ENCODE assay signal across 8 cellular contexts in genomic region chr19:2578911-2579677, GRCh38.
A peak's percentile ranks its signal among the peaks of the same experiment; 100 is the strongest.
DNase-seq lines count a peak whose midpoint lies in the region; ATAC-seq, FAIRE-seq and TF ChIP-seq lines count a peak whose summit lies in the region.

No MANE protein-coding gene starts in this region.

- no peaks in the 10 kb centered on the region for H3K36me3 Mint-ChIP-seq in activated T-helper 2 cell treated with anti-CD3 and anti-CD28 coated beads, Interferon-gamma antibody, Interleukin-2, Interleukin-4, amounts not matched to agents 10 μg/mL and 5 μg/mL and 100 μg/mL, durations not matched to agents 14 hours and 24 hours and 36 hours (ENCODE audit: low read depth)

- H3K9me3 ChIP-seq in HEK293 (ENCODE audit: control insufficient read depth, insufficient read depth, low read depth, low read length) (no peaks in the 10 kb centered on the region), muscle layer of duodenum (ENCODE audit: control insufficient read depth in 1 of 2, low read length in 2 of 2) (peaks cover 0 to 3% of the 10 kb centered on the region in 2 donors)

- TF ChIP-seq CTCF in AG09319 (IDR thresholded peaks at IDR 0.05; ENCODE audit: low read depth, low read length) (peak; percentile 99), HEK293 (tag by site-specific recombination; IDR thresholded peaks at IDR 0.05) (peak; percentile 96)

- peaks cover 3% of the 10 kb centered on the region for H3K4me1 Mint-ChIP-seq in activated T-helper 2 cell treated with anti-CD3 and anti-CD28 coated beads, Interferon-gamma antibody, Interleukin-2, Interleukin-4, amounts not matched to agents 10 μg/mL and 5 μg/mL and 100 μg/mL, durations not matched to agents 14 hours and 24 hours and 36 hours (ENCODE audit: low read depth)

- H3K4me3 ChIP-seq in HEK293 (ENCODE audit: low read depth, low read length) (peak overlapping the region; percentile 51), muscle layer of duodenum (ENCODE audit: low read depth in 1 of 2, low read length in 2 of 2) (peak overlapping the region; percentile 34 to 63)

- H3K4me1 ChIP-seq in HEK293 (ENCODE audit: control insufficient read depth, insufficient read depth, low read length) (no peaks in the 10 kb centered on the region), muscle layer of duodenum (ENCODE audit: control insufficient read depth in 1 of 2, insufficient read depth in 2 of 2, low read length in 2 of 2) (peaks cover 0 to 19% of the 10 kb centered on the region in 2 donors)

- H3K9me3 Mint-ChIP-seq in activated T-helper 2 cell treated with anti-CD3 and anti-CD28 coated beads, Interferon-gamma antibody, Interleukin-2, Interleukin-4, amounts not matched to agents 10 μg/mL and 5 μg/mL and 100 μg/mL, durations not matched to agents 14 hours and 24 hours and 36 hours, result peaks cover 9% of the 10 kb centered on the region

- intact Hi-C loops in activated T-helper 2 cell treated with anti-CD3 and anti-CD28 coated beads, Interferon-gamma antibody, Interleukin-2, Interleukin-4, amounts not matched to agents 10 μg/mL and 5 μg/mL and 100 μg/mL, durations not matched to agents 14 hours and 24 hours and 36 hours (cut with micrococcal nuclease), result loop anchor here (1.0 kb wide), 1 partner anchor 105 kb away; no protein-coding TSS in a partner anchor

- peak overlapping the region; percentile 21 for H3K4me3 Mint-ChIP-seq in activated T-helper 2 cell treated with anti-CD3 and anti-CD28 coated beads, Interferon-gamma antibody, Interleukin-2, Interleukin-4, amounts not matched to agents 10 μg/mL and 5 μg/mL and 100 μg/mL, durations not matched to agents 14 hours and 24 hours and 36 hours (ENCODE audit: low read depth)

- peak overlapping the region; percentile 44; the same call in 1 of the 2 replicates for H3K27ac ChIP-seq in HEK293 (ENCODE audit: extremely low read depth, low read depth, low read length)
- peak overlapping the region; percentile 56 for H3K27ac ChIP-seq in muscle layer of duodenum (ENCODE audit: low read length)

- POLR2A ChIA-PET in HEK293 (lab: Yijun Ruan, JAX), result interaction anchor here (0.6 to 7.1 kb wide), 23 partner anchors 20 to 847 kb away, joined by 3 to 308 read pairs (median 4); partner anchors contain the start of genes GADD45B and LMNB2

- H3K27ac Mint-ChIP-seq in activated T-helper 2 cell treated with anti-CD3 and anti-CD28 coated beads, Interferon-gamma antibody, Interleukin-2, Interleukin-4, amounts not matched to agents 10 μg/mL and 5 μg/mL and 100 μg/mL, durations not matched to agents 14 hours and 24 hours and 36 hours, result no peak overlapping the region

- DNase-seq in AG09319 (ENCODE audit: extremely low read depth, low read depth) (peak; percentile 81), RCC 7860 (ENCODE audit: low spot score) (peak; percentile 89), fibroblast of gingiva (ENCODE audit: low read depth) (peak; percentile 91)
- peak; percentile 51 for DNase-seq in activated T-helper 2 cell treated with anti-CD3 and anti-CD28 coated beads, Interferon-gamma antibody, Interleukin-2, Interleukin-4, amounts not matched to agents 10 μg/mL and 5 μg/mL and 100 μg/mL, durations not matched to agents 14 hours and 24 hours and 36 hours (ENCODE audit: low spot score)
- peak; percentile 39 to 51 for DNase-seq in stimulated activated CD8-positive, alpha-beta memory T cell treated with anti-CD3 and anti-CD28 coated beads, Interleukin-7, amount 100 ng/mL, for 4 hours (ENCODE audit: low read depth in 2 of 2)

- no peak for ATAC-seq in HG03342 (IDR thresholded peaks at IDR 0.05; ENCODE audit: unreplicated experiment)

- peaks cover 14% of the 10 kb centered on the region for H3K27me3 Mint-ChIP-seq in activated T-helper 2 cell treated with anti-CD3 and anti-CD28 coated beads, Interferon-gamma antibody, Interleukin-2, Interleukin-4, amounts not matched to agents 10 μg/mL and 5 μg/mL and 100 μg/mL, durations not matched to agents 14 hours and 24 hours and 36 hours (ENCODE audit: low read depth)

- H3K27me3 ChIP-seq in muscle layer of duodenum (ENCODE audit: low read depth, low read length), result no peaks in the 10 kb centered on the region

- FAIRE-seq in RCC 7860 (lab: Jason Lieb, UNC), result peak; percentile 58

- no peaks in the 10 kb centered on the region for H3K36me3 ChIP-seq in HEK293 (ENCODE audit: control insufficient read depth in 2 of 2, insufficient read depth in 1 of 2, low read length in 2 of 2)
- H3K36me3 ChIP-seq in muscle layer of duodenum (ENCODE audit: control insufficient read depth in 1 of 2, insufficient read depth in 2 of 2, low read length in 2 of 2), result no peaks in the 10 kb centered on the region

- CTCF ChIA-PET in HEK293 (lab: Yijun Ruan, JAX), result interaction anchor here (0.6 to 3.4 kb wide), 22 partner anchors 9 to 397 kb away, joined by 3 to 27 read pairs (median 4); partner anchors contain the start of gene GADD45B

TF ChIP-seq in HEK293, 187 proteins besides CTCF, POLR2A, EP300 and RAD21 (continues in another document):
- TF ChIP-seq PRDM10 (tag by site-specific recombination; IDR thresholded peaks at IDR 0.05) (0 out of 2 replicates have a peak, but pooled peaks have one; percentile 17), GLIS1 (tag by site-specific recombination; IDR thresholded peaks at IDR 0.05) (peak; percentile 51), GLIS2 (tag by site-specific recombination; IDR thresholded peaks at IDR 0.05) (0 out of 2 replicates have a peak, but pooled peaks have one; percentile 32), ZBTB8A (tag by site-specific recombination; IDR thresholded peaks at IDR 0.05) (peak; percentile 83), ZNF404 (tag by site-specific recombination; IDR thresholded peaks at IDR 0.05) (no peak), ZNF354C (tag by site-specific recombination; IDR thresholded peaks at IDR 0.05; ENCODE audit: borderline replicate concordance, low read depth) (no peak), PBX3 (CRISPR knock-in tag; IDR thresholded peaks at IDR 0.05) (0 out of 2 replicates have a peak, but pooled peaks have one; percentile 23), ZEB2 (tag by site-specific recombination; IDR thresholded peaks at IDR 0.05) (0 out of 2 replicates have a peak, but pooled peaks have one; percentile 35), YY1 (tag by site-specific recombination; IDR thresholded peaks at IDR 0.05) (no peak), MYNN (tag by site-specific recombination; IDR thresholded peaks at IDR 0.05; ENCODE audit: borderline replicate concordance) (no peak), ZNF10 (tag by site-specific recombination; IDR thresholded peaks at IDR 0.05) (0 out of 2 replicates have a peak, but pooled peaks have one; percentile 10), ZFP69B (tag by site-specific recombination; IDR thresholded peaks at IDR 0.05) (0 out of 2 replicates have a peak, but pooled peaks have one; percentile 15), ZNF341 (tag by site-specific recombination; IDR thresholded peaks at IDR 0.05; ENCODE audit: low read depth) (peak; percentile 46; the same call in 1 of the 2 replicates), ZNF629 (tag by site-specific recombination; IDR thresholded peaks at IDR 0.05) (peak; percentile 45; the same call in 1 of the 2 replicates), ZNF302 (tag by site-specific recombination; IDR thresholded peaks at IDR 0.05; ENCODE audit: low read depth) (no peak), KLF17 (tag by site-specific recombination; IDR thresholded peaks at IDR 0.05) (peak; percentile 64), ZXDB (tag by site-specific recombination; IDR thresholded peaks at IDR 0.05) (0 out of 2 replicates have a peak, but pooled peaks have one; percentile 60), SP2 (tag by site-specific recombination; IDR thresholded peaks at IDR 0.05) (0 out of 2 replicates have a peak, but pooled peaks have one; percentile 8)
